Comparison of ENCODE assay signal across 1 cellular context in genomic region chr11:108853864-108854263, GRCh38.
TF ChIP-seq lines count a peak whose summit lies in the region.

No MANE protein-coding gene starts in this region.

TF ChIP-seq in liver, 16 proteins besides CTCF, POLR2A, EP300 and RAD21 (continued from another document):
- no peak for TF ChIP-seq FOXA2 (IDR thresholded peaks at IDR 0.05)
- TF ChIP-seq NR2F2 (IDR thresholded peaks at IDR 0.05): no peak
- TF ChIP-seq JUND (IDR thresholded peaks at IDR 0.05): no peak
